In genomic region chr6:33113720-33114119, GRCh38 we compare ENCODE assay signal across 21 cellular contexts. TPM values are rescaled to one million over a fixed set of nuclear protein-coding genes. Genes with fewer than 3 reads are reported as not detected.
"Had no signal": no experiment of that assay in that cellular context is flagged by ENCODE, and none has a peak within 500 bp of the region (broad histone marks: within the 10 kb centered on the region; RNA-seq: fewer than 3 reads in every experiment).

No MANE protein-coding gene starts in this region.

- ATAC-seq: natural killer cell had no signal

- DNase-seq: activated CD4-positive, alpha-beta T cell treated with anti-CD3 and anti-CD28 coated beads, Interleukin-2, amount 50 U/mL, for 1 hour; activated CD8-positive, alpha-beta memory T cell treated with anti-CD3 and anti-CD28 coated beads, Interleukin-2, amount 50 U/mL, for 4 hours; activated effector memory CD4-positive, alpha-beta T cell treated with anti-CD3 and anti-CD28 coated beads, Interleukin-2, amount 50 U/mL, for 16 hours; activated naive CD4-positive, alpha-beta T cell treated with anti-CD3 and anti-CD28 coated beads, Interleukin-2, amount 50 U/mL, for 16 hours; activated T-cell treated with anti-CD3 and anti-CD28 coated beads, Interleukin-2, amount 50 U/mL, for 48 hours; amniotic stem cell; dermis blood vessel endothelial cell; effector memory CD4-positive, alpha-beta T cell; mesendoderm; natural killer cell; occipital lobe; posterior cingulate gyrus; retina; spleen; stimulated activated naive CD4-positive, alpha-beta T cell treated with Interleukin-2 at 50 U/mL for 16 hours; substantia nigra; T-helper 9 cell; tibial artery had no signal

- H3K4me3 Mint-ChIP-seq: natural killer cell had no signal

- H3K27ac Mint-ChIP-seq: natural killer cell had no signal

- H3K79me2 ChIP-seq: hepatocyte had no signal

- H3K36me3 ChIP-seq: cardiac muscle cell, spleen, tibial artery had no signal

- H2AFZ ChIP-seq: hepatocyte had no signal

- H3K27ac ChIP-seq: cardiac muscle cell, hepatocyte, tibial artery had no signal

- H3K4me3 ChIP-seq: cardiac muscle cell, hepatocyte, tibial artery had no signal

- H3K36me3 Mint-ChIP-seq: natural killer cell had no signal

- H3K9me3 ChIP-seq: spleen, tibial artery had no signal

- H3K4me2 ChIP-seq: hepatocyte had no signal

- H3K9me3 Mint-ChIP-seq: natural killer cell had no signal

RNA-seq across cellular contexts. Expression of gene HLA-DPA1, which starts 40.3 kb away (rescaled TPM):
- total RNA-seq: endothelial cell of umbilical vein had no signal
